11 cellular contexts compared by ENCODE assay signal in the genomic region with DNA sequence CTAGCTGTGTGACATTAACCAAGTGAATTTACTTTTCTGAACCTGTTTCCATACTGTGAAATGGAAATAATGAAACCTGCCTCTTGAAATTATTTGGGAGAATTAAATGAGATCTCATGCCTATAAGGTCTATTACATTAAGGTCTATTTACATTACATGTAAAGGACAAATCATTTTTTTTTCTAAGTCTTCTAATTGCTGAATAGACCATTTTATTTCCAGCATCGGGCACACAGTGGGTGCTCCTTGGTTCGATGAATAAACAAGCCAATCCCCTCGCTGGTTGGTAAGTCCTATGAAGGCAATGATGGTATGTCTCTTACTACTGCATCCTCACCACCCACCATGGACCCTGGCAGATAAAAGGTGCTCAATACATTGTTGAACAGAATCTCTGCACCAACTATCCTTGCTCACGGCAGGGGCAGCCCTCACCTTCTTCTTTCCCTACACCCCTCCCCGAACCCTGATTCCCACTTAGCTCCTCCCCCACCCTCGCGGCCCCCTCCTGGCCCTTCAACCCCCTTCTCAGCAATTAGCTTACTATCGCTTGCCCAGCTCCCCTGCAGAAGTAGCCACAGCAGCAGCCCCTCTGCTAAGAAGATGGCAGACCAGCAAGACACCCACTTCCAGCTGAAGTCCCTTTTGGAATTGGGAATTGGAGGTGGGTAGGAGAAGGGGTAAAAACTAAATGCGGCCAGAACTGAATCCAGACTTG. TPM values are rescaled to one million over a fixed set of nuclear protein-coding genes. Genes with fewer than 3 reads are reported as not detected.
DNase-seq lines count a peak whose midpoint lies in the region; ATAC-seq and TF ChIP-seq lines count a peak whose summit lies in the region.
"Had no signal": no experiment of that assay in that cellular context is flagged by ENCODE, and none has a peak within 500 bp of the region (broad histone marks: within the 10 kb centered on the region; RNA-seq: fewer than 3 reads in every experiment).

No MANE protein-coding gene starts in this region.

- H3K9me2 ChIP-seq in PC-9 (ENCODE audit: insufficient read depth), result no peaks in the 10 kb centered on the region

- ATAC-seq in GM21619 (IDR thresholded peaks at IDR 0.05; ENCODE audit: unreplicated experiment), result no peak
- ATAC-seq: SK-N-SH treated with all-trans-retinoic acid at 6 μM for 48 hours had no signal

- no peak for TF ChIP-seq CTCF in PC-9 (conservative IDR thresholded peaks at IDR 0.05)
- no peak for TF ChIP-seq CTCF in esophagus squamous epithelium (IDR thresholded peaks at IDR 0.05)
- TF ChIP-seq CTCF in GM20000 (IDR thresholded peaks at IDR 0.05; ENCODE audit: extremely low read depth, missing control alignments), result no peak

- 26 to 36% methylated on average over 7 to 8 of the region's 9 CpGs for WGBS in esophagus squamous epithelium, 2 donors

- no TSS peak for BruUV-seq in PC-9 (replicated peaks; lab: Mats Ljungman, UMichigan)

- peaks cover 67% of the 10 kb centered on the region for H3K4me1 ChIP-seq in PC-9 (replicated peaks; ENCODE audit: insufficient read depth)
- peaks cover 33 to 98% (median 40%) of the 10 kb centered on the region in 3 donors for H3K4me1 ChIP-seq in esophagus squamous epithelium
- peaks cover 36% of the 10 kb centered on the region for H3K4me1 ChIP-seq in neuron (ENCODE audit: insufficient read depth, low read length)

- H2AFZ ChIP-seq in PC-9 (no peak overlapping the region), neuron (ENCODE audit: low read depth, low read length) (no peak overlapping the region)

- DNase-seq in 8988T (peak; percentile 2), PC-9 (no peak), esophagus squamous epithelium (lab: John Stamatoyannopoulos, UW) (no peak), GM20000 (ENCODE audit: low spot score) (no peak), islet precursor cell (no peak), NCI-H774 (lab: John Stamatoyannopoulos, UW) (no peak)
- DNase-seq: activated T-cell treated with anti-CD3 and anti-CD28 coated beads for 4 hours had no signal

- H4K20me1 ChIP-seq in PC-9 (ENCODE audit: insufficient read depth), result peaks cover 50% of the 10 kb centered on the region

- H3K4me3 ChIP-seq in PC-9 (peak overlapping the region; percentile 99), esophagus squamous epithelium (peak overlapping the region; percentile 71 to 82 (median 76)), neuron (ENCODE audit: low read length) (peak overlapping the region; percentile 56)

- no peaks in the 10 kb centered on the region for H3K9me3 ChIP-seq in PC-9 (ENCODE audit: insufficient read depth, low read depth)
- H3K9me3 ChIP-seq in esophagus squamous epithelium, result no peaks in the 10 kb centered on the region
- no peaks in the 10 kb centered on the region for H3K9me3 ChIP-seq in neuron (ENCODE audit: low read length)
- H3K9me3 ChIP-seq: BLaER1 had no signal

- H3K36me3 ChIP-seq in PC-9 (ENCODE audit: low read depth) (peaks cover 19% of the 10 kb centered on the region), esophagus squamous epithelium (no peaks in the 10 kb centered on the region), neuron (ENCODE audit: insufficient read depth, low read length) (no peaks in the 10 kb centered on the region)
- H3K36me3 ChIP-seq: BLaER1 had no signal

- H3F3A ChIP-seq in PC-9 (ENCODE audit: insufficient read depth, low read depth), result peaks cover 42% of the 10 kb centered on the region

- TF ChIP-seq POLR2A in esophagus squamous epithelium (IDR thresholded peaks at IDR 0.05), result no peak

- no peaks in the 10 kb centered on the region for H3K27me3 ChIP-seq in PC-9 (ENCODE audit: insufficient read depth, low read depth)
- peaks cover 0 to 72% (median 9%) of the 10 kb centered on the region in 4 donors for H3K27me3 ChIP-seq in esophagus squamous epithelium
- H3K27me3 ChIP-seq in neuron (ENCODE audit: insufficient read depth, low read length), result no peaks in the 10 kb centered on the region

- H3K79me2 ChIP-seq in PC-9 (ENCODE audit: low read depth), result peaks cover 79% of the 10 kb centered on the region

- H3K4me2 ChIP-seq in PC-9, result peak overlapping the region; percentile 84

- POLR2A ChIA-PET in PC-9 (lab: Charles Lee; ENCODE audit: unreplicated experiment), result no interaction called here

- peak overlapping the region; percentile 69 for H3K27ac ChIP-seq in PC-9
- H3K27ac ChIP-seq in esophagus squamous epithelium, result peak overlapping the region; percentile 88 to 90 (median 89)
- H3K27ac ChIP-seq: BLaER1 had no signal

- intact Hi-C loops in PC-9 (cut with micrococcal nuclease; ENCODE audit: unreplicated experiment), result loop anchor here (5.0 kb wide), 2 partner anchors 43 to 47 kb away; partner anchors contain the start of gene DELE1
- intact Hi-C loops in esophagus squamous epithelium (cut with DNase I), result no loop called here

- CTCF ChIA-PET in PC-9 (lab: Charles Lee), result interaction anchor here (0.5 to 0.6 kb wide), 2 partner anchors 9 to 25 kb away, joined by 3 to 4 read pairs; no protein-coding TSS in a partner anchor

RNA-seq across cellular contexts. Expression of gene PCDH1, which starts 3.0 kb away (rescaled TPM):
- total RNA-seq in PC-9 (2021) (88.5 and 101 TPM in 2 replicates), esophagus squamous epithelium (100 to 1,000 TPM in 1 of 4 donors, 10 to 100 TPM in 3; 51.3 to 131 (median 67.9) TPM)

RNA-seq across cellular contexts. Expression of gene DELE1, which starts 48.5 kb away (rescaled TPM):
- total RNA-seq in PC-9 (2021) (68.5 and 80.8 TPM in 2 replicates), esophagus squamous epithelium (10 to 100 TPM; 27.3 to 68.5 (median 37.1) TPM)
